Comparison of ENCODE assay signal across 22 cellular contexts in the genomic region with DNA sequence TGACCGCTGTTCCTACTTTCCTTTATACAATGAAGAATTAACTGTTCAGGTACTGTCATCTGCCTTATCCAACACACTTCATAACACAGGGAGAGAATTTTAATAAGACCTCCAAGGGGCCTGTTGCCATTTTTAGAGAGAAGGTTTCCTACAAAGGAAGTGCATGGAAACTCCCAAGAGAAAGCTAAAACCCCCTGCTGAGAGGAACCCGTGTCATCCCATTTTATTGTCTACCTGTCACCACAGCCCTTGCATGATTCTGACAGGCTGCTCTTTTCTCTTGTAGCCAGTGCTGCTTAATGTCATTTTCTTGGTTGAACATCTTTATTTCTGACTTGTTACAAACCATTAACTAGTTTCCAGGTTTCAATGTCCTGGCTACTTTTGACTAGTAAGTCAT.
"Had no signal": no experiment of that assay in that cellular context is flagged by ENCODE, and none has a peak within 500 bp of the region (broad histone marks: within the 10 kb centered on the region; RNA-seq: fewer than 3 reads in every experiment).

No MANE protein-coding gene starts in this region.

- H3K79me2 ChIP-seq: parathyroid adenoma had no signal

- H3K9me3 Mint-ChIP-seq: endodermal cell; naive thymus-derived CD8-positive, alpha-beta T cell; neural crest cell; stimulated activated memory B cell treated with anti-CD40 and anti-IgM and Interleukin-4, amounts not matched to agents 10 μg/mL and 1 μg/mL and 100 μg/mL, for 72 hours; stimulated activated naive CD8-positive, alpha-beta T cell treated with anti-CD3 and anti-CD28 coated beads, Interleukin-15, Interleukin-2, amounts not matched to agents 100 ng/mL and 50 ng/mL, for 24 hours had no signal

- H3K9ac ChIP-seq: parathyroid adenoma had no signal

- DNase-seq: effector CD4-positive, alpha-beta T cell; endodermal cell; heart left ventricle; hippocampal formation; mammary epithelial cell; mucosa of descending colon; naive thymus-derived CD8-positive, alpha-beta T cell; nucleus accumbens; right lobe of liver; spleen; stimulated activated CD4-positive, alpha-beta T cell treated with anti-CD3 and anti-CD28 coated beads, Interleukin-15, amount 100 ng/mL, for 24 hours; stimulated activated CD4-positive, alpha-beta T cell treated with anti-CD3 and anti-CD28 coated beads, Interleukin-1b, Interleukin-23, amount 100 ng/mL, for 48 hours; stimulated activated CD4-positive, alpha-beta T cell treated with anti-CD3 and anti-CD28 coated beads, Interleukin-4, amount 100 ng/mL, for 24 hours; tibial artery; upper lobe of left lung had no signal

- H3K27me3 Mint-ChIP-seq: stimulated activated memory B cell treated with anti-CD40 and anti-IgM and Interleukin-4, amounts not matched to agents 10 μg/mL and 1 μg/mL and 100 μg/mL, for 72 hours had no signal

- H2AFZ ChIP-seq: parathyroid adenoma had no signal

- H3K4me1 Mint-ChIP-seq: naive thymus-derived CD8-positive, alpha-beta T cell had no signal

- H3K27me3 ChIP-seq: right lobe of liver, upper lobe of left lung, vagina had no signal

- H3K27ac Mint-ChIP-seq: endodermal cell; naive thymus-derived CD8-positive, alpha-beta T cell; stimulated activated memory B cell treated with anti-CD40 and anti-IgM and Interleukin-4, amounts not matched to agents 10 μg/mL and 1 μg/mL and 100 μg/mL, for 72 hours; stimulated activated naive CD8-positive, alpha-beta T cell treated with anti-CD3 and anti-CD28 coated beads, Interleukin-15, Interleukin-2, amounts not matched to agents 100 ng/mL and 50 ng/mL, for 24 hours had no signal

- H3K9me3 ChIP-seq: heart left ventricle, mucosa of descending colon, prostate gland, right lobe of liver, spleen, tibial artery, upper lobe of left lung, vagina had no signal

- H3K4me1 ChIP-seq: heart left ventricle, parathyroid adenoma, prostate gland, right lobe of liver, tibial artery, upper lobe of left lung, vagina had no signal

- H3K4me3 Mint-ChIP-seq: endodermal cell; naive thymus-derived CD8-positive, alpha-beta T cell; neural crest cell; stimulated activated memory B cell treated with anti-CD40 and anti-IgM and Interleukin-4, amounts not matched to agents 10 μg/mL and 1 μg/mL and 100 μg/mL, for 72 hours; stimulated activated naive CD8-positive, alpha-beta T cell treated with anti-CD3 and anti-CD28 coated beads, Interleukin-15, Interleukin-2, amounts not matched to agents 100 ng/mL and 50 ng/mL, for 24 hours had no signal

- H3K4me3 ChIP-seq: coronary artery, heart left ventricle, mucosa of descending colon, prostate gland, right lobe of liver, spleen, tibial artery, upper lobe of left lung, vagina had no signal

- H3K36me3 ChIP-seq: heart left ventricle, prostate gland, right lobe of liver, spleen, tibial artery, upper lobe of left lung, vagina had no signal

- ATAC-seq: heart left ventricle; mucosa of descending colon; naive thymus-derived CD8-positive, alpha-beta T cell; right lobe of liver; stimulated activated memory B cell treated with anti-CD40 and anti-IgM and Interleukin-4, amounts not matched to agents 10 μg/mL and 1 μg/mL and 100 μg/mL, for 72 hours had no signal

- H3K36me3 Mint-ChIP-seq: naive thymus-derived CD8-positive, alpha-beta T cell; stimulated activated memory B cell treated with anti-CD40 and anti-IgM and Interleukin-4, amounts not matched to agents 10 μg/mL and 1 μg/mL and 100 μg/mL, for 72 hours had no signal
